Comparison of ENCODE assay signal across 1 cellular context in the genomic region with DNA sequence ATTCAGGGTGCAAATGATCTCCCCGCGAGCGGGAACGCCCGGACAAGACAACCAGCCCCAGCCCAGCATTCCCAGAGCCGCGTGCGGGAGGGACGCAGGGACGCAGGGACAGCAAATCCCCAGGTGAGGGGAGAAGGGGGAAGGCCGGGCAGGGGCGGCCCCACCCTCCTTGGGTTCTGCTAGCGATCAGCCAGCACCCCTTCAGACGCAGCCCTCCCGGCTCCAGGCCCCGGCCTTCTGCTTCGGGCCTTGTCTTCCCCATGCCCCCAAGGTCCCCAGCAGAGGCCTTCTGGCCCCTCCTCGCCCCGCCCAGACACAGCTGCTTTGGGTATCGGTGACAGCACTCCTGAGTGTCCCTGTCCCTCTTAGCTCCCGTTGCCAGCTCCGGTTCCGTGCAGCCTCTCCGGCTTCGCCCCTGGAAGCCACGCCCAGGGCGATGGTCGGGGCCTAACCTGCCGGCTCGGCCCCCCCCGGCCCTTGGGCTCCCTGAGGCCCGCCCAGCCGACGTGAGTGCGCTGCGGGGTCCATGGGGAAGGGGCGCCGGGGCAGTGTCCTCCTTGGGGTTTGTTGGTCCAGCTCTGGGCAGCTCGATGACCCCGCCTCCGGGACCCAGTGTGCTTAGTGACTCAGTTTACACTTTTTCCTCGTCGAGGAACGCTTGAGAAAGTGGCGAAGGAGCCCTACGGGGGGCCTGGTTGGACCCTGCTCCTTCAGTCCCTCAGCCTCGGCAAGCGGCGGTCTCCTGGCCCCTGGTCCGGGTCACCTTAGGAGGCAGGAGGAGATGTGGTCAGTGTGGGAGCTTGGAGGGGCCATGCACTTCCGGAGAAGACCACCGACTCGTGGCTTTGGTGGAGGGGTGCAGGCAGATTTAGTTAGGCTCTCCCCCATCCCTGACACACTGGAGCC.
TF ChIP-seq lines count a peak whose summit lies in the region.

No MANE protein-coding gene starts in this region.

TF ChIP-seq in IMR-90, 13 proteins besides CTCF, POLR2A, EP300 and RAD21:
- TF ChIP-seq MAZ (IDR thresholded peaks at IDR 0.05; ENCODE audit: borderline replicate concordance, low read depth, low read length) = no peak
- TF ChIP-seq, protein P1, sequence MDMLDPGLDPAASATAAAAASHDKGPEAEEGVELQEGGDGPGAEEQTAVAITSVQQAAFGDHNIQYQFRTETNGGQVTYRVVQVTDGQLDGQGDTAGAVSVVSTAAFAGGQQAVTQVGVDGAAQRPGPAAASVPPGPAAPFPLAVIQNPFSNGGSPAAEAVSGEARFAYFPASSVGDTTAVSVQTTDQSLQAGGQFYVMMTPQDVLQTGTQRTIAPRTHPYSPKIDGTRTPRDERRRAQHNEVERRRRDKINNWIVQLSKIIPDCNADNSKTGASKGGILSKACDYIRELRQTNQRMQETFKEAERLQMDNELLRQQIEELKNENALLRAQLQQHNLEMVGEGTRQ (IDR thresholded peaks at IDR 0.05; ENCODE audit: low read depth, low read length) = no peak
- TF ChIP-seq, protein P2, sequence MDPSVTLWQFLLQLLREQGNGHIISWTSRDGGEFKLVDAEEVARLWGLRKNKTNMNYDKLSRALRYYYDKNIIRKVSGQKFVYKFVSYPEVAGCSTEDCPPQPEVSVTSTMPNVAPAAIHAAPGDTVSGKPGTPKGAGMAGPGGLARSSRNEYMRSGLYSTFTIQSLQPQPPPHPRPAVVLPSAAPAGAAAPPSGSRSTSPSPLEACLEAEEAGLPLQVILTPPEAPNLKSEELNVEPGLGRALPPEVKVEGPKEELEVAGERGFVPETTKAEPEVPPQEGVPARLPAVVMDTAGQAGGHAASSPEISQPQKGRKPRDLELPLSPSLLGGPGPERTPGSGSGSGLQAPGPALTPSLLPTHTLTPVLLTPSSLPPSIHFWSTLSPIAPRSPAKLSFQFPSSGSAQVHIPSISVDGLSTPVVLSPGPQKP (IDR thresholded peaks at IDR 0.05; ENCODE audit: borderline replicate concordance, low read depth, low read length) = no peak
- TF ChIP-seq MAFK (IDR thresholded peaks at IDR 0.05; ENCODE audit: low read depth, low read length) = no peak
- no peak for TF ChIP-seq CEBPB (IDR thresholded peaks at IDR 0.05; ENCODE audit: low read depth, low read length)
- TF ChIP-seq BHLHE40 (IDR thresholded peaks at IDR 0.05; ENCODE audit: low read depth, low read length) = no peak
- no peak for TF ChIP-seq FOS (IDR thresholded peaks at IDR 0.05; ENCODE audit: low read depth, low read length)
- TF ChIP-seq RCOR1 (IDR thresholded peaks at IDR 0.05; ENCODE audit: insufficient replicate concordance, low read length) = no peak
- TF ChIP-seq MXI1 (IDR thresholded peaks at IDR 0.05; ENCODE audit: borderline replicate concordance, low read depth, low read length) = no peak
- TF ChIP-seq RFX5 (IDR thresholded peaks at IDR 0.05; ENCODE audit: low read depth, low read length) = no peak
- TF ChIP-seq SMC3 (IDR thresholded peaks at IDR 0.05; ENCODE audit: low read depth, low read length) = no peak
- no peak for TF ChIP-seq NFE2L2 (IDR thresholded peaks at IDR 0.05; ENCODE audit: low read depth, low read length)
- no peak for TF ChIP-seq CHD1 (IDR thresholded peaks at IDR 0.05; ENCODE audit: low read depth, low read length)
